In genomic region chr11:118806400-118806799, GRCh38 we compare ENCODE assay signal across 17 cellular contexts. TPM values are rescaled to one million over a fixed set of nuclear protein-coding genes. Genes with fewer than 3 reads are reported as not detected.
DNase-seq lines count a peak whose midpoint lies in the region; ATAC-seq and TF ChIP-seq lines count a peak whose summit lies in the region.
"Had no signal": no experiment of that assay in that cellular context is flagged by ENCODE, and none has a peak within 500 bp of the region (broad histone marks: within the 10 kb centered on the region; RNA-seq: fewer than 3 reads in every experiment).

No MANE protein-coding gene starts in this region.

- H3K36me3 ChIP-seq in GM23338 (ENCODE audit: insufficient read depth): no peaks in the 10 kb centered on the region
- no peaks in the 10 kb centered on the region for H3K36me3 ChIP-seq in body of pancreas (replicated peaks in 1 of 2; ENCODE audit: insufficient read depth in 1 of 2, low read depth in 2 of 2)
- H3K36me3 ChIP-seq: BLaER1 had no signal

- H3K4me1 Mint-ChIP-seq in GM23338: no peaks in the 10 kb centered on the region
- peaks cover 38% of the 10 kb centered on the region for H3K4me1 Mint-ChIP-seq in stimulated activated memory B cell treated with anti-CD40 and anti-IgM and Interleukin-4, amounts not matched to agents 10 μg/mL and 1 μg/mL and 100 μg/mL, for 72 hours
- H3K4me1 Mint-ChIP-seq in stimulated activated effector memory CD8-positive, alpha-beta T cell treated with anti-CD3 and anti-CD28 coated beads, Interleukin-12 subunit alpha, Interleukin-12 subunit beta, amount 100 ng/mL, for 72 hours: peaks cover 6% of the 10 kb centered on the region
- H3K4me1 Mint-ChIP-seq: H9 had no signal

- no peak overlapping the region for H3K27ac ChIP-seq in GM23338 (ENCODE audit: low read depth)
- no peak overlapping the region for H3K27ac ChIP-seq in body of pancreas
- H3K27ac ChIP-seq: BLaER1 had no signal

- intact Hi-C loops in body of pancreas (cut with DNase I): loop anchor here (10.0 kb wide), 1 partner anchor 88 kb away; no protein-coding TSS in a partner anchor

- no peak for TF ChIP-seq POLR2A in body of pancreas (IDR thresholded peaks at IDR 0.05)

- H3K27me3 Mint-ChIP-seq in GM23338 (ENCODE audit: insufficient read depth, low read depth, poor library complexity): peaks cover 2% of the 10 kb centered on the region
- no peaks in the 10 kb centered on the region for H3K27me3 Mint-ChIP-seq in stimulated activated memory B cell treated with anti-CD40 and anti-IgM and Interleukin-4, amounts not matched to agents 10 μg/mL and 1 μg/mL and 100 μg/mL, for 72 hours

- H3K27me3 ChIP-seq in GM23338 (ENCODE audit: insufficient read depth) (no peaks in the 10 kb centered on the region), body of pancreas (no peaks in the 10 kb centered on the region)
- H3K27me3 ChIP-seq: BLaER1 had no signal

- no peak overlapping the region for H3K27ac Mint-ChIP-seq in GM23338
- peak overlapping the region; percentile 4 for H3K27ac Mint-ChIP-seq in stimulated activated memory B cell treated with anti-CD40 and anti-IgM and Interleukin-4, amounts not matched to agents 10 μg/mL and 1 μg/mL and 100 μg/mL, for 72 hours
- no peak overlapping the region for H3K27ac Mint-ChIP-seq in stimulated activated effector memory CD8-positive, alpha-beta T cell treated with anti-CD3 and anti-CD28 coated beads, Interleukin-12 subunit alpha, Interleukin-12 subunit beta, amount 100 ng/mL, for 72 hours
- H3K27ac Mint-ChIP-seq: CD14-positive monocyte, H9 had no signal

- no peak overlapping the region for H3K4me2 ChIP-seq in GM23338
- H3K4me2 ChIP-seq: BLaER1 had no signal

- ATAC-seq in GM23338: no peak
- ATAC-seq in body of pancreas: peak; percentile 53
- no peak for ATAC-seq in stimulated activated memory B cell treated with anti-CD40 and anti-IgM and Interleukin-4, amounts not matched to agents 10 μg/mL and 1 μg/mL and 100 μg/mL, for 72 hours
- no peak for ATAC-seq in stimulated activated effector memory CD8-positive, alpha-beta T cell treated with anti-CD3 and anti-CD28 coated beads, Interleukin-12 subunit alpha, Interleukin-12 subunit beta, amount 100 ng/mL, for 72 hours
- ATAC-seq in GM21723 (IDR thresholded peaks at IDR 0.05; ENCODE audit: unreplicated experiment): no peak
- ATAC-seq: GM12878 had no signal

- no peaks in the 10 kb centered on the region for H3K36me3 Mint-ChIP-seq in GM23338 (ENCODE audit: low read depth)
- no peaks in the 10 kb centered on the region for H3K36me3 Mint-ChIP-seq in stimulated activated memory B cell treated with anti-CD40 and anti-IgM and Interleukin-4, amounts not matched to agents 10 μg/mL and 1 μg/mL and 100 μg/mL, for 72 hours
- no peaks in the 10 kb centered on the region for H3K36me3 Mint-ChIP-seq in stimulated activated effector memory CD8-positive, alpha-beta T cell treated with anti-CD3 and anti-CD28 coated beads, Interleukin-12 subunit alpha, Interleukin-12 subunit beta, amount 100 ng/mL, for 72 hours
- H3K36me3 Mint-ChIP-seq: CD14-positive monocyte; CD4-positive, alpha-beta memory T cell had no signal

- peaks cover 8% of the 10 kb centered on the region; the same call in 2 of the 3 replicates for H3K9me3 Mint-ChIP-seq in GM23338
- H3K9me3 Mint-ChIP-seq in stimulated activated memory B cell treated with anti-CD40 and anti-IgM and Interleukin-4, amounts not matched to agents 10 μg/mL and 1 μg/mL and 100 μg/mL, for 72 hours: no peaks in the 10 kb centered on the region
- no peaks in the 10 kb centered on the region for H3K9me3 Mint-ChIP-seq in stimulated activated effector memory CD8-positive, alpha-beta T cell treated with anti-CD3 and anti-CD28 coated beads, Interleukin-12 subunit alpha, Interleukin-12 subunit beta, amount 100 ng/mL, for 72 hours
- H3K9me3 Mint-ChIP-seq: CD14-positive monocyte had no signal

- no peak overlapping the region for H3K4me3 Mint-ChIP-seq in GM23338
- H3K4me3 Mint-ChIP-seq in stimulated activated memory B cell treated with anti-CD40 and anti-IgM and Interleukin-4, amounts not matched to agents 10 μg/mL and 1 μg/mL and 100 μg/mL, for 72 hours: no peak overlapping the region
- H3K4me3 Mint-ChIP-seq in stimulated activated effector memory CD8-positive, alpha-beta T cell treated with anti-CD3 and anti-CD28 coated beads, Interleukin-12 subunit alpha, Interleukin-12 subunit beta, amount 100 ng/mL, for 72 hours: no peak overlapping the region
- H3K4me3 Mint-ChIP-seq: CD14-positive monocyte; CD4-positive, alpha-beta memory T cell; H9 had no signal

- H3K4me1 ChIP-seq in GM23338 (ENCODE audit: insufficient read depth): no peaks in the 10 kb centered on the region
- peaks cover 10% of the 10 kb centered on the region for H3K4me1 ChIP-seq in body of pancreas

- no peaks in the 10 kb centered on the region for H3F3A ChIP-seq in GM23338 (replicated peaks; ENCODE audit: low read depth)

- peak overlapping the region; percentile 84; the same call in 1 of the 2 replicates for H2AFZ ChIP-seq in GM23338

- no peaks in the 10 kb centered on the region for H4K20me1 ChIP-seq in GM23338 (replicated peaks; ENCODE audit: insufficient read depth)
- H4K20me1 ChIP-seq: BLaER1 had no signal

- TF ChIP-seq CTCF in GM23338 (conservative IDR thresholded peaks at IDR 0.05; ENCODE audit: low read depth in 2 of 2): no peak
- no peak for TF ChIP-seq CTCF in body of pancreas (IDR thresholded peaks at IDR 0.05)

- no peaks in the 10 kb centered on the region for H3K79me2 ChIP-seq in GM23338 (replicated peaks; ENCODE audit: insufficient read depth)

- H3K4me3 ChIP-seq in GM23338 (no peak overlapping the region), body of pancreas (no peak overlapping the region)
- H3K4me3 ChIP-seq: BLaER1, GM12878 had no signal

- 13 to 21% methylated on average over 4 of the region's 4 CpGs for WGBS in body of pancreas, 2 donors

- 0 out of 2 replicates have a peak, but pooled peaks cover 2% of the 10 kb centered on the region for H3K9me2 ChIP-seq in GM23338 (ENCODE audit: insufficient read depth)

- no peak for DNase-seq in GM23338 (ENCODE audit: low spot score)
- DNase-seq in NCI-H2029 (lab: John Stamatoyannopoulos, UW): peak; percentile 27
- no peak for DNase-seq in body of pancreas
- DNase-seq in NCI-H526 (lab: John Stamatoyannopoulos, UW): no peak
- DNase-seq in stimulated activated effector memory CD8-positive, alpha-beta T cell treated with anti-CD3 and anti-CD28 coated beads, Interleukin-12 subunit alpha, Interleukin-12 subunit beta, amount 100 ng/mL, for 72 hours (ENCODE audit: low spot score in 2 of 2): no peak
- DNase-seq: AML-193; CD4-positive, alpha-beta memory T cell; DMS153; DMS79 treated with DMSO at 0.1 percent for 48 hours; GOT3; H9; KG1 had no signal

- H3K9me3 ChIP-seq in body of pancreas: no peaks in the 10 kb centered on the region
- H3K9me3 ChIP-seq: BLaER1 had no signal

TF ChIP-seq in GM23338, 12 proteins besides CTCF, POLR2A, EP300 and RAD21 (continues in another document):
- TF ChIP-seq CREB1 (CRISPR knock-in tag; IDR thresholded peaks at IDR 0.05; ENCODE audit: low read depth): no peak
- no peak for TF ChIP-seq EZH2phosphoT487 (IDR thresholded peaks at IDR 0.05; ENCODE audit: unreplicated experiment)
- TF ChIP-seq JUNB (IDR thresholded peaks at IDR 0.05; ENCODE audit: unreplicated experiment): no peak
- no peak for TF ChIP-seq REST (IDR thresholded peaks at IDR 0.05; ENCODE audit: unreplicated experiment)
- TF ChIP-seq ETS1 (IDR thresholded peaks at IDR 0.05): no peak
- TF ChIP-seq NANOG (IDR thresholded peaks at IDR 0.05; ENCODE audit: borderline replicate concordance): no peak
- no peak for TF ChIP-seq POLR2AphosphoS5 (IDR thresholded peaks at IDR 0.05; ENCODE audit: low read depth)
- TF ChIP-seq STAT1 (IDR thresholded peaks at IDR 0.05; ENCODE audit: unreplicated experiment): no peak

RNA-seq across cellular contexts. Expression of gene DDX6, which starts 15.4 kb away (rescaled TPM):
- 205 and 253 TPM in 2 replicates for total RNA-seq in GM23338 (2014; rRNA removed; shearing (Covaris generic))
- polyA plus RNA-seq in GM23338 (2016; fragmentation: Nextera tagmentation; extraction: Ambion mirVana): 59.1 and 68.3 TPM in 2 replicates
- total RNA-seq in body of pancreas: 10 to 100 TPM; 63.3 to 69.8 TPM
